In genomic region chr4:40056722-40057539, GRCh38 we compare ENCODE assay signal across 1 cellular context.
TF ChIP-seq lines count a peak whose summit lies in the region.

Gene N4BP2, plus strand, starts transcription at chr4:40056850. Its CDS starts 40,491 bp downstream, at chr4:40097341.

TF ChIP-seq in HEK293, 187 proteins besides CTCF, POLR2A, EP300 and RAD21 (continued from another document):
- TF ChIP-seq, protein P1, sequence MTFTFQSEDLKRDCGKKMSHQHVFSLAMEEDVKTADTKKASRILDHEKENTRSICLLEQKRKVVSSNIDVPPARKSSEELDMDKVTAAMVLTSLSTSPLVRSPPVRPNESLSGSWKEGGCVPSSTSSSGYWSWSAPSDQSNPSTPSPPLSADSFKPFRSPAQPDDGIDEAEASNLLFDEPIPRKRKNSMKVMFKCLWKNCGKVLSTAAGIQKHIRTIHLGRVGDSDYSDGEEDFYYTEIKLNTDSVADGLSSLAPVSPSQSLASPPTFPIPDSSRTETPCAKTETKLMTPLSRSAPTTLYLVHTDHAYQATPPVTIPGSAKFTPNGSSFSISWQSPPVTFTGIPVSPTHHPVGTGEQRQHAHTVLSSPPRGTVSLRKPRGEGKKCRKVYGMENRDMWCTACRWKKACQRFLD (tag by site-specific recombination; IDR thresholded peaks at IDR 0.05), result no peak
- TF ChIP-seq, protein P2, sequence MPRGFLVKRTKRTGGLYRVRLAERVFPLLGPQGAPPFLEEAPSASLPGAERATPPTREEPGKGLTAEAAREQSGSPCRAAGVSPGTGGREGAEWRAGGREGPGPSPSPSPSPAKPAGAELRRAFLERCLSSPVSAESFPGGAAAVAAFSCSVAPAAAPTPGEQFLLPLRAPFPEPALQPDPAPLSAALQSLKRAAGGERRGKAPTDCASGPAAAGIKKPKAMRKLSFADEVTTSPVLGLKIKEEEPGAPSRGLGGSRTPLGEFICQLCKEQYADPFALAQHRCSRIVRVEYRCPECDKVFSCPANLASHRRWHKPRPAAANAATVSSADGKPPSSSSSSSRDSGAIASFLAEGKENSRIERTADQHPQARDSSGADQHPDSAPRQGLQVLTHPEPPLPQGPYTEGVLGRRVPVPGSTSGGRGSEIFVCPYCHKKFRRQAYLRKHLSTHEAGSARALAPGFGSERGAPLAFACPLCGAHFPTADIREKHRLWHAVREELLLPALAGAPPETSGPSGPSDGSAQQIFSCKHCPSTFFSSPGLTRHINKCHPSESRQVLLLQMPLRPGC (tag by site-specific recombination; IDR thresholded peaks at IDR 0.05), result peak; percentile 26; the same call in 1 of the 2 replicates
- TF ChIP-seq ZNF658 (tag by site-specific recombination; IDR thresholded peaks at IDR 0.05) (no peak), ZNF561 (tag by site-specific recombination; IDR thresholded peaks at IDR 0.05; ENCODE audit: borderline replicate concordance) (peak; percentile 41; the same call in 1 of the 2 replicates), ZNF19 (tag by site-specific recombination; IDR thresholded peaks at IDR 0.05; ENCODE audit: low read depth) (no peak), ZNF416 (tag by site-specific recombination; IDR thresholded peaks at IDR 0.05) (no peak), HOXD13 (CRISPR knock-in tag; IDR thresholded peaks at IDR 0.05; ENCODE audit: borderline replicate concordance) (no peak), ZEB2 (tag by site-specific recombination; IDR thresholded peaks at IDR 0.05) (peak; percentile 84; the same call in 1 of the 2 replicates), ZNF335 (tag by site-specific recombination; conservative IDR thresholded peaks at IDR 0.05) (peak; percentile 95), ZNF549 (tag by site-specific recombination; IDR thresholded peaks at IDR 0.05) (no peak), MZF1 (tag by site-specific recombination; IDR thresholded peaks at IDR 0.05; ENCODE audit: borderline replicate concordance) (no peak), ZNF777 (tag by site-specific recombination; IDR thresholded peaks at IDR 0.05; ENCODE audit: borderline replicate concordance) (peak; percentile 55; the same call in 1 of the 2 replicates), ZBTB6 (tag by site-specific recombination; IDR thresholded peaks at IDR 0.05) (0 out of 2 replicates have a peak, but pooled peaks have one; percentile 34), SP2 (tag by site-specific recombination; IDR thresholded peaks at IDR 0.05) (peak; percentile 46), ZSCAN16 (tag by site-specific recombination; IDR thresholded peaks at IDR 0.05) (no peak), KLF7 (tag by site-specific recombination; IDR thresholded peaks at IDR 0.05; ENCODE audit: borderline replicate concordance) (peak; percentile 61; the same call in 1 of the 2 replicates), ZNF626 (tag by site-specific recombination; IDR thresholded peaks at IDR 0.05) (no peak), ZNF548 (tag by site-specific recombination; IDR thresholded peaks at IDR 0.05) (no peak), ZNF174 (tag by site-specific recombination; IDR thresholded peaks at IDR 0.05) (no peak), ZNF324 (tag by site-specific recombination; IDR thresholded peaks at IDR 0.05) (no peak), ZNF776 (tag by site-specific recombination; IDR thresholded peaks at IDR 0.05; ENCODE audit: borderline replicate concordance) (no peak), ZNF585B (tag by site-specific recombination; IDR thresholded peaks at IDR 0.05) (no peak)
- TF ChIP-seq, protein P3, sequence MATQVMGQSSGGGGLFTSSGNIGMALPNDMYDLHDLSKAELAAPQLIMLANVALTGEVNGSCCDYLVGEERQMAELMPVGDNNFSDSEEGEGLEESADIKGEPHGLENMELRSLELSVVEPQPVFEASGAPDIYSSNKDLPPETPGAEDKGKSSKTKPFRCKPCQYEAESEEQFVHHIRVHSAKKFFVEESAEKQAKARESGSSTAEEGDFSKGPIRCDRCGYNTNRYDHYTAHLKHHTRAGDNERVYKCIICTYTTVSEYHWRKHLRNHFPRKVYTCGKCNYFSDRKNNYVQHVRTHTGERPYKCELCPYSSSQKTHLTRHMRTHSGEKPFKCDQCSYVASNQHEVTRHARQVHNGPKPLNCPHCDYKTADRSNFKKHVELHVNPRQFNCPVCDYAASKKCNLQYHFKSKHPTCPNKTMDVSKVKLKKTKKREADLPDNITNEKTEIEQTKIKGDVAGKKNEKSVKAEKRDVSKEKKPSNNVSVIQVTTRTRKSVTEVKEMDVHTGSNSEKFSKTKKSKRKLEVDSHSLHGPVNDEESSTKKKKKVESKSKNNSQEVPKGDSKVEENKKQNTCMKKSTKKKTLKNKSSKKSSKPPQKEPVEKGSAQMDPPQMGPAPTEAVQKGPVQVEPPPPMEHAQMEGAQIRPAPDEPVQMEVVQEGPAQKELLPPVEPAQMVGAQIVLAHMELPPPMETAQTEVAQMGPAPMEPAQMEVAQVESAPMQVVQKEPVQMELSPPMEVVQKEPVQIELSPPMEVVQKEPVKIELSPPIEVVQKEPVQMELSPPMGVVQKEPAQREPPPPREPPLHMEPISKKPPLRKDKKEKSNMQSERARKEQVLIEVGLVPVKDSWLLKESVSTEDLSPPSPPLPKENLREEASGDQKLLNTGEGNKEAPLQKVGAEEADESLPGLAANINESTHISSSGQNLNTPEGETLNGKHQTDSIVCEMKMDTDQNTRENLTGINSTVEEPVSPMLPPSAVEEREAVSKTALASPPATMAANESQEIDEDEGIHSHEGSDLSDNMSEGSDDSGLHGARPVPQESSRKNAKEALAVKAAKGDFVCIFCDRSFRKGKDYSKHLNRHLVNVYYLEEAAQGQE (tag by site-specific recombination; IDR thresholded peaks at IDR 0.05), result no peak
- TF ChIP-seq, protein P4, sequence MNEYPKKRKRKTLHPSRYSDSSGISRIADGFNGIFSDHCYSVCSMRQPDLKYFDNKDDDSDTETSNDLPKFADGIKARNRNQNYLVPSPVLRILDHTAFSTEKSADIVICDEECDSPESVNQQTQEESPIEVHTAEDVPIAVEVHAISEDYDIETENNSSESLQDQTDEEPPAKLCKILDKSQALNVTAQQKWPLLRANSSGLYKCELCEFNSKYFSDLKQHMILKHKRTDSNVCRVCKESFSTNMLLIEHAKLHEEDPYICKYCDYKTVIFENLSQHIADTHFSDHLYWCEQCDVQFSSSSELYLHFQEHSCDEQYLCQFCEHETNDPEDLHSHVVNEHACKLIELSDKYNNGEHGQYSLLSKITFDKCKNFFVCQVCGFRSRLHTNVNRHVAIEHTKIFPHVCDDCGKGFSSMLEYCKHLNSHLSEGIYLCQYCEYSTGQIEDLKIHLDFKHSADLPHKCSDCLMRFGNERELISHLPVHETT (tag by site-specific recombination; IDR thresholded peaks at IDR 0.05), result no peak
- TF ChIP-seq, protein P5, sequence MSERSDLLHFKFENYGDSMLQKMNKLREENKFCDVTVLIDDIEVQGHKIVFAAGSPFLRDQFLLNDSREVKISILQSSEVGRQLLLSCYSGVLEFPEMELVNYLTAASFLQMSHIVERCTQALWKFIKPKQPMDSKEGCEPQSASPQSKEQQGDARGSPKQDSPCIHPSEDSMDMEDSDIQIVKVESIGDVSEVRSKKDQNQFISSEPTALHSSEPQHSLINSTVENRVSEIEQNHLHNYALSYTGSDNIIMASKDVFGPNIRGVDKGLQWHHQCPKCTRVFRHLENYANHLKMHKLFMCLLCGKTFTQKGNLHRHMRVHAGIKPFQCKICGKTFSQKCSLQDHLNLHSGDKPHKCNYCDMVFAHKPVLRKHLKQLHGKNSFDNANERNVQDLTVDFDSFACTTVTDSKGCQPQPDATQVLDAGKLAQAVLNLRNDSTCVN (tag by site-specific recombination; optimal IDR thresholded peaks at IDR 0.05), result peak; percentile 70
